Comparison of ENCODE assay signal across 9 cellular contexts in genomic region chr1:2050482-2050792, GRCh38. TPM values are rescaled to one million over a fixed set of nuclear protein-coding genes. Genes with fewer than 3 reads are reported as not detected.
DNase-seq lines count a peak whose midpoint lies in the region; ATAC-seq and TF ChIP-seq lines count a peak whose summit lies in the region.
"Had no signal": no experiment of that assay in that cellular context is flagged by ENCODE, and none has a peak within 500 bp of the region (broad histone marks: within the 10 kb centered on the region; RNA-seq: fewer than 3 reads in every experiment).

No MANE protein-coding gene starts in this region.

- no TSS peak for BruUV-seq in A673 (replicated peaks; lab: Mats Ljungman, UMichigan)

- H3K4me1 Mint-ChIP-seq in glutamatergic neuron (ENCODE audit: low read depth, unreplicated experiment) (no peaks in the 10 kb centered on the region), CD14-positive monocyte (peaks cover 9% of the 10 kb centered on the region)

- H3K9me3 Mint-ChIP-seq in glutamatergic neuron (ENCODE audit: unreplicated experiment) = peaks cover 8% of the 10 kb centered on the region
- H3K9me3 Mint-ChIP-seq in CD14-positive monocyte = peaks cover 0 to 12% (median 6%) of the 10 kb centered on the region in 7 donors

- H3K27ac ChIP-seq in A673 (ENCODE audit: low read depth, low read length, poor library complexity, severe bottlenecking) (no peak overlapping the region), lower lobe of right lung (peak overlapping the region; percentile 85)

- no peaks in the 10 kb centered on the region for H3K36me3 Mint-ChIP-seq in glutamatergic neuron (ENCODE audit: unreplicated experiment)
- peaks cover 0 to 3% of the 10 kb centered on the region in 2 donors for H3K36me3 Mint-ChIP-seq in CD14-positive monocyte

- in situ Hi-C loops in HAP-1 (cut with MboI; ENCODE audit: low sequenced_read_pairs) (no loop called here), astrocyte of the cerebellum (cut with HindIII; ENCODE audit: low sequenced_read_pairs) (no loop called here)

- peak overlapping the region; percentile 54 for H3K4me3 ChIP-seq in A673 (ENCODE audit: low read depth, low read length, poor library complexity, severe bottlenecking)
- peak overlapping the region; percentile 57 for H3K4me3 ChIP-seq in HAP-1
- peak overlapping the region; percentile 24 for H3K4me3 ChIP-seq in astrocyte of the cerebellum (ENCODE audit: low read depth, low read length)
- H3K4me3 ChIP-seq in lower lobe of right lung = peak overlapping the region; percentile 66

- H3K36me3 ChIP-seq in A673 (ENCODE audit: insufficient read depth, low read length, poor library complexity, severe bottlenecking) = no peaks in the 10 kb centered on the region
- H3K36me3 ChIP-seq in HAP-1 (replicated peaks) = no peaks in the 10 kb centered on the region
- no peaks in the 10 kb centered on the region for H3K36me3 ChIP-seq in lower lobe of right lung

- no peak for TF ChIP-seq CTCF in A673 (conservative IDR thresholded peaks at IDR 0.05; ENCODE audit: low read depth, low read length)
- no peak for TF ChIP-seq CTCF in astrocyte of the cerebellum (IDR thresholded peaks at IDR 0.05; ENCODE audit: low read depth, low read length, missing control alignments)
- no peak for TF ChIP-seq CTCF in lower lobe of right lung (IDR thresholded peaks at IDR 0.05)
- no peak for TF ChIP-seq CTCF in glutamatergic neuron (IDR thresholded peaks at IDR 0.05; ENCODE audit: partially characterized antibody, unreplicated experiment)
- TF ChIP-seq CTCF in CD14-positive monocyte (IDR thresholded peaks at IDR 0.05) = no peak

- H3K9me3 ChIP-seq in A673 (ENCODE audit: low read depth, low read length, poor library complexity, severe bottlenecking) (no peaks in the 10 kb centered on the region), HAP-1 (no peaks in the 10 kb centered on the region), lower lobe of right lung (no peaks in the 10 kb centered on the region)

- DNase-seq in A673 (ENCODE audit: low spot score) = no peak
- peak in 1 of 2 experiments; percentile 66 for DNase-seq in HAP-1 (ENCODE audit: low spot score in 2 of 2)
- DNase-seq in astrocyte of the cerebellum (ENCODE audit: low read depth) = no peak
- DNase-seq in lower lobe of right lung = no peak
- DNase-seq in glutamatergic neuron = no peak
- no peak for DNase-seq in CD14-positive monocyte (ENCODE audit: low spot score)
- DNase-seq in GF-D8 (lab: John Stamatoyannopoulos, UW) = no peak

- H3K27ac Mint-ChIP-seq in glutamatergic neuron (ENCODE audit: unreplicated experiment) (no peak overlapping the region), CD14-positive monocyte (no peak overlapping the region)

- H3K27me3 ChIP-seq in A673 (replicated peaks; ENCODE audit: insufficient read depth, low read depth, low read length, poor library complexity) (peaks cover 41% of the 10 kb centered on the region), HAP-1 (ENCODE audit: low read depth) (no peaks in the 10 kb centered on the region), lower lobe of right lung (ENCODE audit: low read depth) (peaks cover 47% of the 10 kb centered on the region)

- POLR2A ChIA-PET in A673 (lab: Charles Lee; ENCODE audit: low non-redundant PET) = interaction anchor here (0.6 kb wide), 1 partner anchor 46 kb away, joined by 12 read pairs; no protein-coding TSS in a partner anchor

- H3K4me1 ChIP-seq in A673 (ENCODE audit: insufficient read depth, low read length, poor library complexity, severe bottlenecking) = no peaks in the 10 kb centered on the region
- H3K4me1 ChIP-seq in HAP-1 = peaks cover 8% of the 10 kb centered on the region; the same call in 1 of the 2 replicates
- H3K4me1 ChIP-seq in lower lobe of right lung = peaks cover 32% of the 10 kb centered on the region

- intact Hi-C loops in A673 (cut with micrococcal nuclease; ENCODE audit: unreplicated experiment) (no loop called here), lower lobe of right lung (cut with DNase I) (no loop called here), CD14-positive monocyte (cut with micrococcal nuclease) (no loop called here)

- no peak for ATAC-seq in lower lobe of right lung
- ATAC-seq in GM21717 (IDR thresholded peaks at IDR 0.05; ENCODE audit: unreplicated experiment) = no peak

- H3K27me3 Mint-ChIP-seq in glutamatergic neuron (ENCODE audit: unreplicated experiment) (peaks cover 16% of the 10 kb centered on the region), CD14-positive monocyte (ENCODE audit: low read depth in 3 of 3) (peaks cover 52 to 77% (median 65%) of the 10 kb centered on the region in 3 donors)

- CTCF ChIA-PET in A673 (lab: Charles Lee) = interaction anchor here (0.6 kb wide), 1 partner anchor 271 kb away, joined by 6 read pairs; no protein-coding TSS in a partner anchor

- H3K4me3 Mint-ChIP-seq in glutamatergic neuron (ENCODE audit: unreplicated experiment) (no peak overlapping the region), CD14-positive monocyte (peak overlapping the region in 1 of 2 donors; percentile 48)

RNA-seq across cellular contexts. Expression of gene PRKCZ, which starts 0.2 kb away (rescaled TPM):
- total RNA-seq in A673 (2021) (1.9 and 3.2 TPM in 2 replicates), lower lobe of right lung (97.6 TPM), glutamatergic neuron (ENCODE audit: unreplicated experiment) (120 TPM)
- 1 to 10 TPM in 1 of 2 donors, under 1 TPM in 1; 0.74 to 1.4 TPM for polyA plus RNA-seq in CD14-positive monocyte

RNA-seq across cellular contexts. Expression of gene GABRD, which starts 31.3 kb away (rescaled TPM):
- total RNA-seq in A673 (2021) (not detected in 2 replicates), lower lobe of right lung (2.7 TPM), glutamatergic neuron (ENCODE audit: unreplicated experiment) (2.5 TPM)
- not detected for polyA plus RNA-seq in CD14-positive monocyte
- total RNA-seq: renal cortical epithelial cell had no signal

RNA-seq across cellular contexts. Expression of gene CFAP74, which starts 46.9 kb away (rescaled TPM):
- total RNA-seq in A673 (2021) = not detected in 2 replicates
- total RNA-seq in lower lobe of right lung = 6.6 TPM
- total RNA-seq in glutamatergic neuron (ENCODE audit: unreplicated experiment) = not detected
- not detected for polyA plus RNA-seq in CD14-positive monocyte
- total RNA-seq: renal cortical epithelial cell had no signal

Comparison
In these comparisons a context has a peak if more than half of its experiments do, and no peak if none do; other contexts are left out.
1. RNA of gene PRKCZ, which starts 0.2 kb away (total RNA-seq): 120 TPM in glutamatergic neuron (single experiment) and 97.6 TPM in lower lobe of right lung (single experiment); 1.9 to 3.2 TPM in A673; every median in the first group is over 10 times any median in the second.
2. Peak in every context shown above with its lines, with median percentiles within 50 percentile points of each other: H3K4me3 ChIP-seq.